In genomic region chr10:99930731-99931550, GRCh38 we compare ENCODE assay signal across 11 cellular contexts.
A peak's percentile ranks its signal among the peaks of the same experiment; 100 is the strongest.
DNase-seq lines count a peak whose midpoint lies in the region; ATAC-seq and TF ChIP-seq lines count a peak whose summit lies in the region.
"Had no signal": no experiment of that assay in that cellular context is flagged by ENCODE, and none has a peak within 500 bp of the region (broad histone marks: within the 10 kb centered on the region; RNA-seq: fewer than 3 reads in every experiment).

No MANE protein-coding gene starts in this region.

- H3K4me1 Mint-ChIP-seq in neural progenitor cell, result peaks cover 31% of the 10 kb centered on the region

- H3K79me2 ChIP-seq in DND-41 (ENCODE audit: insufficient read depth, low read length) (no peaks in the 10 kb centered on the region), neural progenitor cell (ENCODE audit: low read depth) (no peaks in the 10 kb centered on the region)

- H3K4me1 ChIP-seq in DND-41 (ENCODE audit: insufficient read depth, low read length), result no peaks in the 10 kb centered on the region
- H3K4me1 ChIP-seq in neural progenitor cell, result peaks cover 27% of the 10 kb centered on the region

- H3K27ac ChIP-seq in DND-41 (ENCODE audit: low read length), result no peak overlapping the region
- no peak overlapping the region for H3K27ac ChIP-seq in neural progenitor cell
- H3K27ac ChIP-seq: gastrocnemius medialis had no signal

- H3K9me3 ChIP-seq in DND-41 (ENCODE audit: insufficient read depth, low read length, severe bottlenecking) (no peaks in the 10 kb centered on the region), neural progenitor cell (ENCODE audit: low read depth) (no peaks in the 10 kb centered on the region)
- H3K9me3 ChIP-seq: gastrocnemius medialis had no signal

- H2AFZ ChIP-seq in DND-41 (ENCODE audit: low read depth, low read length) (no peak overlapping the region), neural progenitor cell (replicated peaks) (no peak overlapping the region)

- no peak for DNase-seq in DND-41
- DNase-seq in NCI-H2196 treated with DMSO at 0.1 percent for 48 hours (lab: John Stamatoyannopoulos, UW; ENCODE audit: unreplicated experiment), result peak; percentile 2
- no peak for DNase-seq in neural progenitor cell (ENCODE audit: low spot score)
- no peak for DNase-seq in dedifferentiated amniotic fluid mesenchymal stem cell (ENCODE audit: extremely low spot score)
- no peak for DNase-seq in NK-92 (lab: John Stamatoyannopoulos, UW; ENCODE audit: unreplicated experiment)
- no peak for DNase-seq in stimulated activated CD4-positive, alpha-beta T cell treated with anti-CD3 and anti-CD28 coated beads, Interleukin-2, amount 100 ng/mL, for 24 hours
- DNase-seq: gastrocnemius medialis; NCI-H2107; stimulated activated naive B cell treated with anti-CD40 and anti-IgM and Interleukin-4, amounts not matched to agents 10 μg/mL and 1 μg/mL and 100 μg/mL, for 72 hours had no signal

- H3K9ac ChIP-seq in DND-41 (ENCODE audit: low read depth, low read length) (no peak overlapping the region), neural progenitor cell (no peak overlapping the region)

- no peak overlapping the region for H3K4me3 Mint-ChIP-seq in neural progenitor cell
- H3K4me3 Mint-ChIP-seq: stimulated activated naive B cell treated with anti-CD40 and anti-IgM and Interleukin-4, amounts not matched to agents 10 μg/mL and 1 μg/mL and 100 μg/mL, for 72 hours had no signal

- peaks cover 9% of the 10 kb centered on the region for H3K36me3 Mint-ChIP-seq in neural progenitor cell

- no peaks in the 10 kb centered on the region for H3K36me3 ChIP-seq in DND-41 (ENCODE audit: insufficient read depth, low read length)
- no peaks in the 10 kb centered on the region for H3K36me3 ChIP-seq in neural progenitor cell
- H3K36me3 ChIP-seq: gastrocnemius medialis had no signal

- H3F3A ChIP-seq in neural progenitor cell (ENCODE audit: low read depth), result no peaks in the 10 kb centered on the region

- TF ChIP-seq CTCF in DND-41 (IDR thresholded peaks at IDR 0.05; ENCODE audit: borderline replicate concordance, extremely low read depth, low read length, poor library complexity, severe bottlenecking), result no peak
- TF ChIP-seq CTCF in neural progenitor cell (IDR thresholded peaks at IDR 0.05), result no peak

- H3K27me3 ChIP-seq in DND-41 (ENCODE audit: insufficient read depth, low read length, poor library complexity) (no peaks in the 10 kb centered on the region), neural progenitor cell (no peaks in the 10 kb centered on the region)
- H3K27me3 ChIP-seq: gastrocnemius medialis had no signal

- H3K4me2 ChIP-seq in DND-41 (ENCODE audit: insufficient read depth, low read length), result no peak overlapping the region
- peak overlapping the region; percentile 4 for H3K4me2 ChIP-seq in neural progenitor cell

- ATAC-seq in DND-41 (ENCODE audit: insufficient read depth, low read depth) (peak; percentile 42; the same call in 1 of the 3 replicates), esophagus mucosa (peak; percentile 94), HG03280 (IDR thresholded peaks at IDR 0.05; ENCODE audit: unreplicated experiment) (no peak)
- ATAC-seq: gastrocnemius medialis; stimulated activated naive B cell treated with anti-CD40 and anti-IgM and Interleukin-4, amounts not matched to agents 10 μg/mL and 1 μg/mL and 100 μg/mL, for 72 hours had no signal

- peak overlapping the region; percentile 47 for H3K27ac Mint-ChIP-seq in neural progenitor cell
- H3K27ac Mint-ChIP-seq: stimulated activated naive B cell treated with anti-CD40 and anti-IgM and Interleukin-4, amounts not matched to agents 10 μg/mL and 1 μg/mL and 100 μg/mL, for 72 hours had no signal

- no peak overlapping the region for H3K4me3 ChIP-seq in DND-41 (ENCODE audit: low read depth in 1 of 2, low read length in 2 of 2)
- no peak overlapping the region for H3K4me3 ChIP-seq in neural progenitor cell
- H3K4me3 ChIP-seq: gastrocnemius medialis had no signal

- H4K20me1 ChIP-seq in DND-41 (ENCODE audit: insufficient read depth, low read length) (no peaks in the 10 kb centered on the region), neural progenitor cell (ENCODE audit: low read depth) (no peaks in the 10 kb centered on the region)

- no peaks in the 10 kb centered on the region for H3K27me3 Mint-ChIP-seq in neural progenitor cell (ENCODE audit: insufficient read depth, low read depth)
- H3K27me3 Mint-ChIP-seq: stimulated activated naive B cell treated with anti-CD40 and anti-IgM and Interleukin-4, amounts not matched to agents 10 μg/mL and 1 μg/mL and 100 μg/mL, for 72 hours had no signal

- no peaks in the 10 kb centered on the region for H3K9me3 Mint-ChIP-seq in neural progenitor cell
- H3K9me3 Mint-ChIP-seq: stimulated activated naive B cell treated with anti-CD40 and anti-IgM and Interleukin-4, amounts not matched to agents 10 μg/mL and 1 μg/mL and 100 μg/mL, for 72 hours had no signal
